In genomic region chr12:63150255-63151060, GRCh38 we compare ENCODE assay signal across 9 cellular contexts. TPM values are rescaled to one million over a fixed set of nuclear protein-coding genes. Genes with fewer than 3 reads are reported as not detected.
A peak's percentile ranks its signal among the peaks of the same experiment; 100 is the strongest.
DNase-seq lines count a peak whose midpoint lies in the region; ATAC-seq and TF ChIP-seq lines count a peak whose summit lies in the region.
"Had no signal": no experiment of that assay in that cellular context is flagged by ENCODE, and none has a peak within 500 bp of the region (broad histone marks: within the 10 kb centered on the region; RNA-seq: fewer than 3 reads in every experiment).

No MANE protein-coding gene starts in this region.

- H3K27me3 ChIP-seq in iPS-18a (ENCODE audit: control insufficient read depth, insufficient read depth, low read length) = peaks cover 63% of the 10 kb centered on the region
- H3K27me3 ChIP-seq in skeletal muscle tissue (ENCODE audit: control insufficient read depth in 3 of 3, insufficient read depth in 3 of 3, low read length in 3 of 3) = peaks cover 32 to 37% (median 32%) of the 10 kb centered on the region in 3 donors

- H3K9me3 Mint-ChIP-seq in activated naive CD8-positive, alpha-beta T cell treated with anti-CD3 and anti-CD28 coated beads, Interleukin-2, amount 10 ng/mL, durations not matched to agents 7 days and 5 days = no peaks in the 10 kb centered on the region

- H3K4me3 ChIP-seq in HEK293 (ENCODE audit: low read depth, low read length) (peak overlapping the region; percentile 51), iPS-18a (ENCODE audit: low read length) (peak overlapping the region; percentile 65), skeletal muscle tissue (ENCODE audit: low read length in 3 of 3) (peak overlapping the region; percentile 57 to 70 (median 68))

- ATAC-seq in activated naive CD8-positive, alpha-beta T cell treated with anti-CD3 and anti-CD28 coated beads, Interleukin-2, amount 10 ng/mL, durations not matched to agents 7 days and 5 days (ENCODE audit: low read depth) = no peak
- no peak for ATAC-seq in GM21825 (IDR thresholded peaks at IDR 0.05; ENCODE audit: unreplicated experiment)
- no peak for ATAC-seq in GM21619 (IDR thresholded peaks at IDR 0.05; ENCODE audit: unreplicated experiment)
- no peak for ATAC-seq in GM18868 (IDR thresholded peaks at IDR 0.05; ENCODE audit: unreplicated experiment)

- H3K36me3 ChIP-seq in HEK293 (ENCODE audit: control insufficient read depth in 2 of 2, insufficient read depth in 1 of 2, low read length in 2 of 2) (no peaks in the 10 kb centered on the region), iPS-18a (ENCODE audit: control insufficient read depth, low read depth, low read length) (no peaks in the 10 kb centered on the region), skeletal muscle tissue (ENCODE audit: control insufficient read depth in 3 of 3, insufficient read depth in 3 of 3, low read length in 3 of 3) (no peaks in the 10 kb centered on the region)

- POLR2A ChIA-PET in HEK293 (lab: Yijun Ruan, JAX) = no interaction called here
- POLR2A ChIA-PET in activated naive CD8-positive, alpha-beta T cell treated with anti-CD3 and anti-CD28 coated beads, Interleukin-2, amount 10 ng/mL, durations not matched to agents 7 days and 5 days (lab: Charles Lee) = no interaction called here

- CTCF ChIA-PET in HEK293 (lab: Yijun Ruan, JAX) = interaction anchor here (0.5 to 2.9 kb wide), 15 partner anchors 10 to 1305 kb away, joined by 3 to 17 read pairs (median 5); no protein-coding TSS in a partner anchor

- H3K36me3 Mint-ChIP-seq in activated naive CD8-positive, alpha-beta T cell treated with anti-CD3 and anti-CD28 coated beads, Interleukin-2, amount 10 ng/mL, durations not matched to agents 7 days and 5 days = no peaks in the 10 kb centered on the region

- no peaks in the 10 kb centered on the region for H3K9me3 ChIP-seq in HEK293 (ENCODE audit: control insufficient read depth, insufficient read depth, low read depth, low read length)
- no peaks in the 10 kb centered on the region for H3K9me3 ChIP-seq in iPS-18a (ENCODE audit: control insufficient read depth, low read depth, low read length)
- no peaks in the 10 kb centered on the region for H3K9me3 ChIP-seq in skeletal muscle tissue (ENCODE audit: control insufficient read depth in 3 of 3, low read length in 3 of 3)

- peaks cover 11% of the 10 kb centered on the region for H3K4me1 Mint-ChIP-seq in activated naive CD8-positive, alpha-beta T cell treated with anti-CD3 and anti-CD28 coated beads, Interleukin-2, amount 10 ng/mL, durations not matched to agents 7 days and 5 days

- peak overlapping the region; percentile 60 for H3K4me3 Mint-ChIP-seq in activated naive CD8-positive, alpha-beta T cell treated with anti-CD3 and anti-CD28 coated beads, Interleukin-2, amount 10 ng/mL, durations not matched to agents 7 days and 5 days

- no peak for TF ChIP-seq CTCF in HEK293 (tag by site-specific recombination; IDR thresholded peaks at IDR 0.05)

- peak overlapping the region; percentile 19 for H3K9ac ChIP-seq in iPS-18a (ENCODE audit: low read length)
- H3K9ac ChIP-seq in skeletal muscle tissue (ENCODE audit: low read depth in 1 of 3, low read length in 3 of 3) = peak overlapping the region in 1 of 3 donors; percentile 52

- DNase-seq in activated naive CD8-positive, alpha-beta T cell treated with anti-CD3 and anti-CD28 coated beads, Interleukin-2, amount 10 ng/mL, durations not matched to agents 7 days and 5 days = peak; percentile 39
- no peak for DNase-seq in germinal center (ENCODE audit: low spot score)

- H3K4me1 ChIP-seq in HEK293 (ENCODE audit: control insufficient read depth, insufficient read depth, low read length) (no peaks in the 10 kb centered on the region), iPS-18a (ENCODE audit: control insufficient read depth, low read depth, low read length) (peaks cover 13% of the 10 kb centered on the region), skeletal muscle tissue (ENCODE audit: control insufficient read depth in 3 of 3, insufficient read depth in 3 of 3, low read length in 3 of 3) (peaks cover 3 to 16% (median 12%) of the 10 kb centered on the region in 3 donors)

- H3K27ac Mint-ChIP-seq in activated naive CD8-positive, alpha-beta T cell treated with anti-CD3 and anti-CD28 coated beads, Interleukin-2, amount 10 ng/mL, durations not matched to agents 7 days and 5 days = peak overlapping the region; percentile 60

- peaks cover 63% of the 10 kb centered on the region for H3K27me3 Mint-ChIP-seq in activated naive CD8-positive, alpha-beta T cell treated with anti-CD3 and anti-CD28 coated beads, Interleukin-2, amount 10 ng/mL, durations not matched to agents 7 days and 5 days

- H3K27ac ChIP-seq in HEK293 (ENCODE audit: extremely low read depth, low read depth, low read length) = peak overlapping the region; percentile 22; the same call in 1 of the 2 replicates
- no peak overlapping the region for H3K27ac ChIP-seq in iPS-18a (ENCODE audit: low read length)
- peak overlapping the region; percentile 30 for H3K27ac ChIP-seq in skeletal muscle tissue (ENCODE audit: low read depth, low read length)

TF ChIP-seq in HEK293, 187 proteins besides CTCF, POLR2A, EP300 and RAD21 (continues in another document):
- no peak for TF ChIP-seq ZNF529 (tag by site-specific recombination; IDR thresholded peaks at IDR 0.05; ENCODE audit: insufficient replicate concordance)
- TF ChIP-seq ZSCAN23 (tag by site-specific recombination; IDR thresholded peaks at IDR 0.05) = no peak
- TF ChIP-seq ZBTB8A (tag by site-specific recombination; IDR thresholded peaks at IDR 0.05) = peak; percentile 50
- TF ChIP-seq, protein P1, sequence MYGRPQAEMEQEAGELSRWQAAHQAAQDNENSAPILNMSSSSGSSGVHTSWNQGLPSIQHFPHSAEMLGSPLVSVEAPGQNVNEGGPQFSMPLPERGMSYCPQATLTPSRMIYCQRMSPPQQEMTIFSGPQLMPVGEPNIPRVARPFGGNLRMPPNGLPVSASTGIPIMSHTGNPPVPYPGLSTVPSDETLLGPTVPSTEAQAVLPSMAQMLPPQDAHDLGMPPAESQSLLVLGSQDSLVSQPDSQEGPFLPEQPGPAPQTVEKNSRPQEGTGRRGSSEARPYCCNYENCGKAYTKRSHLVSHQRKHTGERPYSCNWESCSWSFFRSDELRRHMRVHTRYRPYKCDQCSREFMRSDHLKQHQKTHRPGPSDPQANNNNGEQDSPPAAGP (tag by site-specific recombination; IDR thresholded peaks at IDR 0.05) = no peak
- TF ChIP-seq ZNF23 (tag by site-specific recombination; IDR thresholded peaks at IDR 0.05; ENCODE audit: borderline replicate concordance) = no peak
- TF ChIP-seq ZFHX2 (tag by site-specific recombination; conservative IDR thresholded peaks at IDR 0.05) = peak; percentile 30; the same call in 1 of the 2 replicates
- no peak for TF ChIP-seq ZNF501 (tag by site-specific recombination; IDR thresholded peaks at IDR 0.05)
- TF ChIP-seq, protein P2, sequence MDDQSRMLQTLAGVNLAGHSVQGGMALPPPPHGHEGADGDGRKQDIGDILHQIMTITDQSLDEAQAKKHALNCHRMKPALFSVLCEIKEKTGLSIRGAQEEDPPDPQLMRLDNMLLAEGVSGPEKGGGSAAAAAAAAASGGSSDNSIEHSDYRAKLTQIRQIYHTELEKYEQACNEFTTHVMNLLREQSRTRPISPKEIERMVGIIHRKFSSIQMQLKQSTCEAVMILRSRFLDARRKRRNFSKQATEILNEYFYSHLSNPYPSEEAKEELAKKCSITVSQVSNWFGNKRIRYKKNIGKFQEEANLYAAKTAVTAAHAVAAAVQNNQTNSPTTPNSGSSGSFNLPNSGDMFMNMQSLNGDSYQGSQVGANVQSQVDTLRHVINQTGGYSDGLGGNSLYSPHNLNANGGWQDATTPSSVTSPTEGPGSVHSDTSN (CRISPR knock-in tag; IDR thresholded peaks at IDR 0.05) = peak; percentile 76; the same call in 1 of the 2 replicates
- TF ChIP-seq, protein P3, sequence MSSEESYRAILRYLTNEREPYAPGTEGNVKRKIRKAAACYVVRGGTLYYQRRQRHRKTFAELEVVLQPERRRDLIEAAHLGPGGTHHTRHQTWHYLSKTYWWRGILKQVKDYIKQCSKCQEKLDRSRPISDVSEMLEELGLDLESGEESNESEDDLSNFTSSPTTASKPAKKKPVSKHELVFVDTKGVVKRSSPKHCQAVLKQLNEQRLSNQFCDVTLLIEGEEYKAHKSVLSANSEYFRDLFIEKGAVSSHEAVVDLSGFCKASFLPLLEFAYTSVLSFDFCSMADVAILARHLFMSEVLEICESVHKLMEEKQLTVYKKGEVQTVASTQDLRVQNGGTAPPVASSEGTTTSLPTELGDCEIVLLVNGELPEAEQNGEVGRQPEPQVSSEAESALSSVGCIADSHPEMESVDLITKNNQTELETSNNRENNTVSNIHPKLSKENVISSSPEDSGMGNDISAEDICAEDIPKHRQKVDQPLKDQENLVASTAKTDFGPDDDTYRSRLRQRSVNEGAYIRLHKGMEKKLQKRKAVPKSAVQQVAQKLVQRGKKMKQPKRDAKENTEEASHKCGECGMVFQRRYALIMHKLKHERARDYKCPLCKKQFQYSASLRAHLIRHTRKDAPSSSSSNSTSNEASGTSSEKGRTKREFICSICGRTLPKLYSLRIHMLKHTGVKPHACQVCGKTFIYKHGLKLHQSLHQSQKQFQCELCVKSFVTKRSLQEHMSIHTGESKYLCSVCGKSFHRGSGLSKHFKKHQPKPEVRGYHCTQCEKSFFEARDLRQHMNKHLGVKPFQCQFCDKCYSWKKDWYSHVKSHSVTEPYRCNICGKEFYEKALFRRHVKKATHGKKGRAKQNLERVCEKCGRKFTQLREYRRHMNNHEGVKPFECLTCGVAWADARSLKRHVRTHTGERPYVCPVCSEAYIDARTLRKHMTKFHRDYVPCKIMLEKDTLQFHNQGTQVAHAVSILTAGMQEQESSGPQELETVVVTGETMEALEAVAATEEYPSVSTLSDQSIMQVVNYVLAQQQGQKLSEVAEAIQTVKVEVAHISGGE (tag by site-specific recombination; conservative IDR thresholded peaks at IDR 0.05; ENCODE audit: low read depth) = no peak
- no peak for TF ChIP-seq ZBTB7A (tag by site-specific recombination; IDR thresholded peaks at IDR 0.05; ENCODE audit: low read depth)
- 0 out of 2 replicates have a peak, but pooled peaks have one; percentile 1 for TF ChIP-seq KLF16 (tag by site-specific recombination; IDR thresholded peaks at IDR 0.05)
- no peak for TF ChIP-seq ZNF157 (tag by site-specific recombination; IDR thresholded peaks at IDR 0.05)

RNA-seq across cellular contexts. Expression of gene AVPR1A, which starts 0.5 kb away (rescaled TPM):
- total RNA-seq in activated naive CD8-positive, alpha-beta T cell treated with anti-CD3 and anti-CD28 coated beads, Interleukin-2, amount 10 ng/mL, durations not matched to agents 7 days and 5 days = not detected
- total RNA-seq in skeletal muscle tissue = 14.1 TPM
- total RNA-seq: natural killer cell treated with Interleukin-12 subunit alpha and Interleukin-12 subunit beta and Interleukin-15 and Interleukin-18, amount 100 ng/mL, for 72 hours had no signal

Comparison
In these comparisons a context has a peak if more than half of its experiments do, and no peak if none do; other contexts are left out.
1. RNA of gene AVPR1A, which starts 0.5 kb away (total RNA-seq): 14.1 TPM in skeletal muscle tissue (single experiment); not detected in activated naive CD8-positive, alpha-beta T cell treated with anti-CD3 and anti-CD28 coated beads, Interleukin-2, amount 10 ng/mL, durations not matched to agents 7 days and 5 days; every median in the first group is over 10 times any median in the second.
2. Peak in every context shown above with its lines, with median percentiles within 50 percentile points of each other: H3K4me3 ChIP-seq.